ENCODE assay signal across 8 cellular contexts in the genomic region with DNA sequence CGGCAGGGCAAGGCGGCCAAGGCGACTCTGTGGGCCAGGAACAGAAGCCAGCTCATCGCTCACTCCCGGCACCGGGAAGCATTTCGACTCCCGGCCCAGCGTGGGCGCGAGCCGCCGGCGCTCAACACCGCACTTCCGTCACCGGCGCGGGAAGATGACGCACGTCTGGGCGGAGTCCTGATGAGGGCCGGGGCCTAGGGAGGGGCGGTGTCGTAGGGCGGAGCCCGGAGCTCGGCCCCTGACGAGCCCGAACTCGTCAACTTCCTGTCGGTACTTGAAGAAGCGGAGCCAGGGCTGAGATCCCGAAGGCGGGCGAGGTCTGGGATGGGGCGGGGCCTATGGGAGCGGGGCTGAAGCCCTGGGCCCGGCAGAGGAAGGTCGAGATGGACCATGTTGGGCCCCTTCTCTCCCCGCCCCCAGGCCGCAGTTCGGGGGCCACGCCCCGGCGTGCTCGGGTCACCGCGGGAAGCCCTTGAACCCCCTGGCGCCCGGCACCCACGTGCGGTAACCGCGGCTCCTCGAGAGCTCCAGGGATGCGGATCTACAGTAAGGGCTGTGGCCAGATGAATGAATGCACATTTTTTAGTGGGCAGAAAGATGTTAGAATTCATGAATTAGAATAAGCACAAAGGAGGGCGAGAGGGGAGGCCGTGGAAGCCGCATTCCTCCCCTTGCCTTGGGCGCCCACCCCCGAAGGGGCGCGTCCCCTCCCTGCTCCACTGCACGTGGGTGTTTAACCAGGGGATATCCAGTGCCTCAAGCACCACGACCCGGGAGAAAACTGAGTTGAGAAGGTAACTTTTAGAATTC. TPM values are rescaled to one million over a fixed set of nuclear protein-coding genes. Genes with fewer than 3 reads are reported as not detected.
DNase-seq lines count a peak whose midpoint lies in the region; ATAC-seq and TF ChIP-seq lines count a peak whose summit lies in the region.

A gene with protein sequence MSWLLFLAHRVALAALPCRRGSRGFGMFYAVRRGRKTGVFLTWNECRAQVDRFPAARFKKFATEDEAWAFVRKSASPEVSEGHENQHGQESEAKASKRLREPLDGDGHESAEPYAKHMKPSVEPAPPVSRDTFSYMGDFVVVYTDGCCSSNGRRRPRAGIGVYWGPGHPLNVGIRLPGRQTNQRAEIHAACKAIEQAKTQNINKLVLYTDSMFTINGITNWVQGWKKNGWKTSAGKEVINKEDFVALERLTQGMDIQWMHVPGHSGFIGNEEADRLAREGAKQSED (minus strand): TSS at position 129 of the 810 bp plus-strand sequence. CDS start 73 bp downstream, at position 56.

- H3K9me2 ChIP-seq in PC-3 (replicated peaks; ENCODE audit: low read length) = no peaks in the 10 kb centered on the region

- TF ChIP-seq RAD21 in Ishikawa (IDR thresholded peaks at IDR 0.05; ENCODE audit: low read depth) = no peak

- intact Hi-C loops in PC-3 (cut with micrococcal nuclease) = loop anchor here (1.0 kb wide), 2 partner anchors 17 to 181 kb away; a partner anchor contains a TSS

- H3K4me3 ChIP-seq in PC-3 (ENCODE audit: low read length) (peak within 1 kb of the TSS; percentile 73), epithelial cell of esophagus (ENCODE audit: low read length) (peak within 1 kb of the TSS; percentile 64), mononuclear cell (ENCODE audit: low read length) (peak within 1 kb of the TSS; percentile 92)

- peak within 1 kb of the TSS; percentile 63 for H3K27ac ChIP-seq in PC-3 (ENCODE audit: low read length)

- peaks cover 17% of the 10 kb centered on the region for H3K4me1 ChIP-seq in PC-3 (ENCODE audit: insufficient read depth, low read length)
- peaks cover 17% of the 10 kb centered on the region for H3K4me1 ChIP-seq in mononuclear cell (ENCODE audit: insufficient read depth, low read length)

- DNase-seq in DMS114 treated with DMSO at 0.1 percent for 48 hours (lab: John Stamatoyannopoulos, UW; ENCODE audit: unreplicated experiment) (peak; percentile 91), PC-3 (peak; percentile 99), activated T-cell treated with anti-CD3 and anti-CD28 coated beads for 48 hours (ENCODE audit: low read depth) (peak; percentile 99), epithelial cell of esophagus (ENCODE audit: low read depth) (peak; percentile 99)
- DNase-seq in stimulated activated CD8-positive, alpha-beta memory T cell treated with anti-CD3 and anti-CD28 coated beads, Interleukin-4, amount 100 ng/mL, for 1 hour (ENCODE audit: low read depth in 2 of 2, low spot score in 1 of 2) = peak; percentile 98 to 100

- CTCF ChIA-PET in PC-3 (lab: Charles Lee) = no interaction called here

- TF ChIP-seq EP300 in Ishikawa (IDR thresholded peaks at IDR 0.05; ENCODE audit: borderline replicate concordance) = no peak

- H3K27me3 ChIP-seq in PC-3 (ENCODE audit: low read length) = no peaks in the 10 kb centered on the region
- no peaks in the 10 kb centered on the region for H3K27me3 ChIP-seq in mononuclear cell (ENCODE audit: insufficient read depth, low read length)

- peak within 1 kb of the TSS; percentile 98 for H3K9ac ChIP-seq in PC-3 (ENCODE audit: low read length)

- TF ChIP-seq CTCF in PC-3 (conservative IDR thresholded peaks at IDR 0.05; ENCODE audit: low read depth, low read length) (no peak), epithelial cell of esophagus (IDR thresholded peaks at IDR 0.05; ENCODE audit: insufficient read depth, low read depth, low read length, missing control alignments) (no peak)

- no peaks in the 10 kb centered on the region for H3K9me3 ChIP-seq in PC-3 (ENCODE audit: low read length)
- no peaks in the 10 kb centered on the region for H3K9me3 ChIP-seq in mononuclear cell (ENCODE audit: low read depth, low read length)

- no peaks in the 10 kb centered on the region for H3F3A ChIP-seq in PC-3 (ENCODE audit: low read length, unreplicated experiment)

- H2AFZ ChIP-seq in PC-3 (ENCODE audit: low read length) = peak within 1 kb of the TSS; percentile 92

- peak; percentile 96 for ATAC-seq in GM21576 (IDR thresholded peaks at IDR 0.05; ENCODE audit: unreplicated experiment)
- ATAC-seq in PC-3 = peak; percentile 99

- no peaks in the 10 kb centered on the region for H4K20me1 ChIP-seq in PC-3 (ENCODE audit: low read length)

- POLR2A ChIA-PET in PC-3 (lab: Charles Lee; ENCODE audit: unreplicated experiment) = interaction anchor here (0.6 to 0.8 kb wide), 2 partner anchors 12 to 35 kb away, joined by 3 to 14 read pairs; no protein-coding TSS in a partner anchor

- BruUV-seq in PC-3 (replicated peaks; lab: Mats Ljungman, UMichigan) = TSS peak; percentile 82

- H3K79me2 ChIP-seq in PC-3 (ENCODE audit: low read length) = peaks cover 58% of the 10 kb centered on the region

- peaks cover 31% of the 10 kb centered on the region for H3K36me3 ChIP-seq in PC-3 (ENCODE audit: low read depth, low read length)

- H3K4me2 ChIP-seq in PC-3 (ENCODE audit: low read length) = peak within 1 kb of the TSS; percentile 87

TF ChIP-seq in Ishikawa, 13 proteins besides CTCF, POLR2A, EP300 and RAD21:
- peak; percentile 97 for TF ChIP-seq CREB1 (IDR thresholded peaks at IDR 0.05; ENCODE audit: low read depth)
- no peak; the same call in 1 of the 2 replicates for TF ChIP-seq YY1 (IDR thresholded peaks at IDR 0.05; ENCODE audit: low read depth)
- peak; percentile 84 for TF ChIP-seq TAF1 (IDR thresholded peaks at IDR 0.05; ENCODE audit: low read depth)
- TF ChIP-seq FOXM1 (IDR thresholded peaks at IDR 0.05; ENCODE audit: borderline replicate concordance, low read depth) = no peak
- TF ChIP-seq, protein P1, sequence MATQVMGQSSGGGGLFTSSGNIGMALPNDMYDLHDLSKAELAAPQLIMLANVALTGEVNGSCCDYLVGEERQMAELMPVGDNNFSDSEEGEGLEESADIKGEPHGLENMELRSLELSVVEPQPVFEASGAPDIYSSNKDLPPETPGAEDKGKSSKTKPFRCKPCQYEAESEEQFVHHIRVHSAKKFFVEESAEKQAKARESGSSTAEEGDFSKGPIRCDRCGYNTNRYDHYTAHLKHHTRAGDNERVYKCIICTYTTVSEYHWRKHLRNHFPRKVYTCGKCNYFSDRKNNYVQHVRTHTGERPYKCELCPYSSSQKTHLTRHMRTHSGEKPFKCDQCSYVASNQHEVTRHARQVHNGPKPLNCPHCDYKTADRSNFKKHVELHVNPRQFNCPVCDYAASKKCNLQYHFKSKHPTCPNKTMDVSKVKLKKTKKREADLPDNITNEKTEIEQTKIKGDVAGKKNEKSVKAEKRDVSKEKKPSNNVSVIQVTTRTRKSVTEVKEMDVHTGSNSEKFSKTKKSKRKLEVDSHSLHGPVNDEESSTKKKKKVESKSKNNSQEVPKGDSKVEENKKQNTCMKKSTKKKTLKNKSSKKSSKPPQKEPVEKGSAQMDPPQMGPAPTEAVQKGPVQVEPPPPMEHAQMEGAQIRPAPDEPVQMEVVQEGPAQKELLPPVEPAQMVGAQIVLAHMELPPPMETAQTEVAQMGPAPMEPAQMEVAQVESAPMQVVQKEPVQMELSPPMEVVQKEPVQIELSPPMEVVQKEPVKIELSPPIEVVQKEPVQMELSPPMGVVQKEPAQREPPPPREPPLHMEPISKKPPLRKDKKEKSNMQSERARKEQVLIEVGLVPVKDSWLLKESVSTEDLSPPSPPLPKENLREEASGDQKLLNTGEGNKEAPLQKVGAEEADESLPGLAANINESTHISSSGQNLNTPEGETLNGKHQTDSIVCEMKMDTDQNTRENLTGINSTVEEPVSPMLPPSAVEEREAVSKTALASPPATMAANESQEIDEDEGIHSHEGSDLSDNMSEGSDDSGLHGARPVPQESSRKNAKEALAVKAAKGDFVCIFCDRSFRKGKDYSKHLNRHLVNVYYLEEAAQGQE (IDR thresholded peaks at IDR 0.05; ENCODE audit: low read depth) = no peak
- TF ChIP-seq, protein P2, sequence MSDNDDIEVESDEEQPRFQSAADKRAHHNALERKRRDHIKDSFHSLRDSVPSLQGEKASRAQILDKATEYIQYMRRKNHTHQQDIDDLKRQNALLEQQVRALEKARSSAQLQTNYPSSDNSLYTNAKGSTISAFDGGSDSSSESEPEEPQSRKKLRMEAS (IDR thresholded peaks at IDR 0.05) = peak; percentile 95
- TF ChIP-seq TEAD4 (IDR thresholded peaks at IDR 0.05) = no peak
- peak; percentile 92 for TF ChIP-seq EGR1 (IDR thresholded peaks at IDR 0.05)
- peak; percentile 72 for TF ChIP-seq ZBTB7A (IDR thresholded peaks at IDR 0.05; ENCODE audit: low read depth)
- TF ChIP-seq, protein P3, sequence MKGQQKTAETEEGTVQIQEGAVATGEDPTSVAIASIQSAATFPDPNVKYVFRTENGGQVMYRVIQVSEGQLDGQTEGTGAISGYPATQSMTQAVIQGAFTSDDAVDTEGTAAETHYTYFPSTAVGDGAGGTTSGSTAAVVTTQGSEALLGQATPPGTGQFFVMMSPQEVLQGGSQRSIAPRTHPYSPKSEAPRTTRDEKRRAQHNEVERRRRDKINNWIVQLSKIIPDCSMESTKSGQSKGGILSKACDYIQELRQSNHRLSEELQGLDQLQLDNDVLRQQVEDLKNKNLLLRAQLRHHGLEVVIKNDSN (IDR thresholded peaks at IDR 0.05) = peak; percentile 11; the same call in 1 of the 2 replicates
- no peak for TF ChIP-seq CEBPB (IDR thresholded peaks at IDR 0.05)
- 0 out of 2 replicates have a peak, but pooled peaks have one; percentile 5 for TF ChIP-seq NFIC (IDR thresholded peaks at IDR 0.05)
- peak; percentile 72 for TF ChIP-seq TCF12 (IDR thresholded peaks at IDR 0.05; ENCODE audit: low read depth)
TF ChIP-seq in Ishikawa: peak in this region for 8.

RNA-seq across cellular contexts. Expression of the gene that starts here (rescaled TPM):
- 44.5 and 51.1 TPM in 2 replicates for total RNA-seq in PC-3 (2014; rRNA removed)
- total RNA-seq in mononuclear cell = 26.2 TPM

Comparison
In these comparisons a context has a peak if more than half of its experiments do, and no peak if none do; other contexts are left out.
1. Peak in every context shown above with its lines: DNase-seq, ATAC-seq, H3K4me3 ChIP-seq and H3K27ac ChIP-seq.